ENCODE assay signal across 9 cellular contexts in genomic region chr1:224328644-224329043, GRCh38. TPM values are rescaled to one million over a fixed set of nuclear protein-coding genes. Genes with fewer than 3 reads are reported as not detected.
DNase-seq lines count a peak whose midpoint lies in the region; ATAC-seq, FAIRE-seq and TF ChIP-seq lines count a peak whose summit lies in the region.
"Had no signal": no experiment of that assay in that cellular context is flagged by ENCODE, and none has a peak within 500 bp of the region (broad histone marks: within the 10 kb centered on the region; RNA-seq: fewer than 3 reads in every experiment).

No MANE protein-coding gene starts in this region.

- peak overlapping the region; percentile 65 to 99 (median 92) for H3K4me3 Mint-ChIP-seq in naive thymus-derived CD4-positive, alpha-beta T cell

- H3K4me3 ChIP-seq in BLaER1 = peak overlapping the region; percentile 81
- H3K4me3 ChIP-seq in IMR-90 (ENCODE audit: insufficient read depth, low read depth, low read length) = no peak overlapping the region
- H3K4me3 ChIP-seq in K562 = peak overlapping the region; percentile 72
- no peak overlapping the region for H3K4me3 ChIP-seq in naive thymus-derived CD4-positive, alpha-beta T cell (ENCODE audit: low read length)

- no peak overlapping the region for H2AK5ac ChIP-seq in IMR-90 (ENCODE audit: low read depth, low read length)

- H3K27ac ChIP-seq in BLaER1 = peak overlapping the region; percentile 97; the same call in 1 of the 2 replicates
- no peak overlapping the region for H3K27ac ChIP-seq in IMR-90 (ENCODE audit: insufficient read depth, low read length)
- H3K27ac ChIP-seq in K562 (ENCODE audit: extremely low read depth, low read depth, low read length) = peak overlapping the region; percentile 92; the same call in 1 of the 3 replicates
- no peak overlapping the region for H3K27ac ChIP-seq in naive thymus-derived CD4-positive, alpha-beta T cell (ENCODE audit: low read depth, low read length)

- H3K27me3 ChIP-seq in BLaER1 (no peaks in the 10 kb centered on the region), IMR-90 (ENCODE audit: control insufficient read depth, insufficient read depth, low read length) (no peaks in the 10 kb centered on the region), K562 (ENCODE audit: control insufficient read depth in 2 of 2, insufficient read depth in 2 of 2, low read length in 2 of 2) (no peaks in the 10 kb centered on the region)
- no peaks in the 10 kb centered on the region for H3K27me3 ChIP-seq in naive thymus-derived CD4-positive, alpha-beta T cell (ENCODE audit: control insufficient read depth in 2 of 2, insufficient read depth in 2 of 2, low read length in 2 of 2)

- H3K4ac ChIP-seq in IMR-90 (ENCODE audit: low read depth, low read length) = no peak overlapping the region

- H3K9ac ChIP-seq in BLaER1 (peak overlapping the region; percentile 93), IMR-90 (ENCODE audit: low read depth, low read length) (no peak overlapping the region), K562 (ENCODE audit: insufficient read depth in 1 of 2, low read depth in 2 of 2, low read length in 2 of 2) (peak overlapping the region; percentile 65 to 89; a peak in 2 of 4 replicates)

- TF ChIP-seq POLR2A in IMR-90 (IDR thresholded peaks at IDR 0.05; ENCODE audit: low read depth, low read length) = no peak
- TF ChIP-seq POLR2A in K562 (conservative IDR thresholded peaks at IDR 0.05) = no peak

- H2AK9ac ChIP-seq in IMR-90 (replicated peaks; ENCODE audit: low read depth, low read length, poor library complexity) = no peak overlapping the region

- H3K79me2 ChIP-seq in K562 (ENCODE audit: control insufficient read depth, insufficient read depth, low read length) = peaks cover 56% of the 10 kb centered on the region

- no peak for TF ChIP-seq EP300 in K562 (IDR thresholded peaks at IDR 0.05; ENCODE audit: low read length)

- H3K9me1 ChIP-seq in IMR-90 (ENCODE audit: insufficient read depth, low read length) (no peaks in the 10 kb centered on the region), K562 (ENCODE audit: control insufficient read depth, insufficient read depth, low read length) (no peaks in the 10 kb centered on the region)

- H3K4me1 Mint-ChIP-seq in naive thymus-derived CD4-positive, alpha-beta T cell = peaks cover 27 to 65% (median 46%) of the 10 kb centered on the region in 7 donors

- H3K79me1 ChIP-seq in IMR-90 (ENCODE audit: low read depth in 1 of 2, low read length in 2 of 2) = peaks cover 22 to 38% of the 10 kb centered on the region in 2 experiments

- in situ Hi-C loops in IMR-90 (cut with MboI; ENCODE audit: low sequenced_read_pairs) (loop anchor here (5.0 kb wide), 1 partner anchor 216 kb away; the partner anchor contains the start of gene FBXO28), K562 (cut with MboI) (loop anchor here (25.0 kb wide), 1 partner anchor 216 kb away; the partner anchor contains the start of gene FBXO28)

- no peak overlapping the region for H3K56ac ChIP-seq in IMR-90 (ENCODE audit: extremely low read depth, insufficient read depth, low read length)

- H2BK5ac ChIP-seq in IMR-90 (ENCODE audit: low read depth, low read length, poor library complexity, severe bottlenecking) = no peak overlapping the region

- ATAC-seq in IMR-90 (ENCODE audit: low read depth) (no peak), K562 (no peak), GM18907 (IDR thresholded peaks at IDR 0.05; ENCODE audit: unreplicated experiment) (no peak)
- ATAC-seq in naive thymus-derived CD4-positive, alpha-beta T cell = no peak

- H3K9me3 ChIP-seq in BLaER1 (no peaks in the 10 kb centered on the region), IMR-90 (ENCODE audit: control insufficient read depth, insufficient read depth, low read length) (no peaks in the 10 kb centered on the region), K562 (replicated peaks; ENCODE audit: control insufficient read depth, insufficient read depth, low read depth, low read length) (no peaks in the 10 kb centered on the region)
- H3K9me3 ChIP-seq in naive thymus-derived CD4-positive, alpha-beta T cell (ENCODE audit: control insufficient read depth in 2 of 3, low read length in 3 of 3) = no peaks in the 10 kb centered on the region

- BruUV-seq in IMR-90 (replicated peaks; lab: Mats Ljungman, UMichigan) (no TSS peak), K562 (replicated peaks; lab: Mats Ljungman, UMichigan) (no TSS peak)

- dilution Hi-C loops in IMR-90 (cut with HindIII; ENCODE audit: low sequenced_read_pairs, unreplicated experiment) = no loop called here

- no peak overlapping the region for H3K18ac ChIP-seq in IMR-90 (ENCODE audit: low read depth, low read length)

- no peak overlapping the region for H4K91ac ChIP-seq in IMR-90 (ENCODE audit: insufficient read depth, low read depth, low read length)

- TF ChIP-seq CTCF in IMR-90 (conservative IDR thresholded peaks at IDR 0.05; ENCODE audit: low read depth, low read length) (no peak), K562 (IDR thresholded peaks at IDR 0.05 in 2 of 3, conservative IDR thresholded peaks at IDR 0.05 in 1 of 3; ENCODE audit: insufficient read depth in 2 of 3, low read depth in 1 of 3, low read length in 3 of 3) (no peak)

- H2BK120ac ChIP-seq in IMR-90 (ENCODE audit: low read depth, low read length) = no peak overlapping the region

- H2BK15ac ChIP-seq in IMR-90 (ENCODE audit: low read depth, low read length) = no peak overlapping the region

- CTCF ChIA-PET in IMR-90 (lab: Yijun Ruan, JAX) = no interaction called here
- CTCF ChIA-PET in K562 (lab: Yijun Ruan, JAX; ENCODE audit: low intra/inter-chr PET ratio) = no interaction called here
- CTCF ChIA-PET in naive thymus-derived CD4-positive, alpha-beta T cell (lab: Charles Lee) = interaction anchor here (2.1 kb wide), 1 partner anchor 213 kb away, joined by 10 read pairs; no protein-coding TSS in a partner anchor

- H3K4me2 ChIP-seq in BLaER1 (peak overlapping the region; percentile 81), IMR-90 (ENCODE audit: low read depth, low read length) (peak overlapping the region; percentile 16; the same call in 1 of the 2 replicates), K562 (ENCODE audit: insufficient read depth, low read length) (peak overlapping the region; percentile 91)

- H3K23ac ChIP-seq in IMR-90 (ENCODE audit: low read depth, low read length) = no peak overlapping the region

- intact Hi-C loops in IMR-90 (cut with micrococcal nuclease) (no loop called here), K562 (cut with micrococcal nuclease) (no loop called here)
- intact Hi-C loops in naive thymus-derived CD4-positive, alpha-beta T cell (cut with micrococcal nuclease) = no loop called here

- DNase-seq in IMR-90 = no peak
- DNase-seq in K562 (ENCODE audit: extremely low read depth in 1 of 4, low spot score in 3 of 4) = no peak
- DNase-seq in naive thymus-derived CD4-positive, alpha-beta T cell = no peak
- DNase-seq in hypothalamus (lab: John Stamatoyannopoulos, UW) = no peak
- DNase-seq in DMS 273 treated with DMSO at 0.1 percent for 48 hours (lab: John Stamatoyannopoulos, UW) = no peak
- DNase-seq in NCI-H2196 treated with DMSO at 0.1 percent for 48 hours (lab: John Stamatoyannopoulos, UW; ENCODE audit: unreplicated experiment) = no peak
- DNase-seq: NCI-H82 had no signal

- H3K36me3 ChIP-seq in BLaER1 (peaks cover 38% of the 10 kb centered on the region), IMR-90 (ENCODE audit: control insufficient read depth, insufficient read depth, low read length) (no peaks in the 10 kb centered on the region), K562 (ENCODE audit: control insufficient read depth, insufficient read depth, low read length) (peaks cover 29% of the 10 kb centered on the region)
- H3K36me3 ChIP-seq in naive thymus-derived CD4-positive, alpha-beta T cell (ENCODE audit: control insufficient read depth in 2 of 3, insufficient read depth in 3 of 3, low read length in 3 of 3) = peaks cover 0 to 5% (median 4%) of the 10 kb centered on the region in 3 experiments

- H2AFZ ChIP-seq in IMR-90 (replicated peaks; ENCODE audit: low read length, poor library complexity) (no peak overlapping the region), K562 (ENCODE audit: low read depth, low read length) (no peak overlapping the region)

- no peak overlapping the region for H4K5ac ChIP-seq in IMR-90 (ENCODE audit: low read depth, low read length)

- no peak overlapping the region for H2BK20ac ChIP-seq in IMR-90 (ENCODE audit: low read depth, low read length)

- TF ChIP-seq RAD21 in IMR-90 (IDR thresholded peaks at IDR 0.05; ENCODE audit: low read length) = no peak
- no peak for TF ChIP-seq RAD21 in K562 (CRISPR knock-in tag; conservative IDR thresholded peaks at IDR 0.05 in 1 of 2, IDR thresholded peaks at IDR 0.05 in 1 of 2)

- H3K4me1 ChIP-seq in BLaER1 (peaks cover 28% of the 10 kb centered on the region), IMR-90 (ENCODE audit: control insufficient read depth, insufficient read depth, low read length) (no peaks in the 10 kb centered on the region; the same call in 1 of the 2 replicates), K562 (replicated peaks in 1 of 2; ENCODE audit: control insufficient read depth in 2 of 2, insufficient read depth in 2 of 2, low read length in 2 of 2) (peaks cover 9 to 14% of the 10 kb centered on the region in 2 experiments)
- peaks cover 3 to 6% of the 10 kb centered on the region in 2 donors for H3K4me1 ChIP-seq in naive thymus-derived CD4-positive, alpha-beta T cell (ENCODE audit: control insufficient read depth in 2 of 2, insufficient read depth in 2 of 2, low read length in 2 of 2)

- H3K9me3 Mint-ChIP-seq in naive thymus-derived CD4-positive, alpha-beta T cell = no peaks in the 10 kb centered on the region

- FAIRE-seq in K562 (lab: Jason Lieb, UNC) = no peak

- H3K27ac Mint-ChIP-seq in naive thymus-derived CD4-positive, alpha-beta T cell = peak overlapping the region in 6 of 9 donors; percentile 24 to 97 (median 60)

- WGBS in IMR-90 (ENCODE audit: extremely low coverage in 2 of 2, insufficient read length in 1 of 2), 2 experiments = no CpG with 5 or more reads among the region's 6 CpGs
- 39% methylated on average over 6 of the region's 6 CpGs for WGBS in K562 (ENCODE audit: insufficient coverage, low coverage, missing lambda C conversion rate)

- no peak overlapping the region for H4K8ac ChIP-seq in IMR-90 (ENCODE audit: low read depth in 2 of 2, low read length in 2 of 2)

- POLR2A ChIA-PET in IMR-90 (lab: Charles Lee; ENCODE audit: unreplicated experiment) (no interaction called here), K562 (lab: Yijun Ruan, JAX) (interaction anchor here (0.8 to 0.9 kb wide), 2 partner anchors 19 to 121 kb away, joined by 3 read pairs; no protein-coding TSS in a partner anchor)
- POLR2A ChIA-PET in naive thymus-derived CD4-positive, alpha-beta T cell (lab: Charles Lee) = interaction anchor here (1.3 to 2.1 kb wide), 2 partner anchors 29 to 59 kb away, joined by 5 to 11 read pairs; partner anchors contain the start of gene CNIH4

- no peak overlapping the region for H3K14ac ChIP-seq in IMR-90 (replicated peaks; ENCODE audit: low read depth, low read length)

- no peaks in the 10 kb centered on the region for H3K27me3 Mint-ChIP-seq in naive thymus-derived CD4-positive, alpha-beta T cell

- H4K20me1 ChIP-seq in BLaER1 = peaks cover 46% of the 10 kb centered on the region
- no peaks in the 10 kb centered on the region; the same call in 1 of the 2 replicates for H4K20me1 ChIP-seq in IMR-90 (ENCODE audit: insufficient read depth, low read length)
- no peaks in the 10 kb centered on the region for H4K20me1 ChIP-seq in K562 (replicated peaks; ENCODE audit: control insufficient read depth, insufficient read depth, low read length)

- peaks cover 0 to 6% (median 3%) of the 10 kb centered on the region in 5 donors for H3K36me3 Mint-ChIP-seq in naive thymus-derived CD4-positive, alpha-beta T cell

RNA-seq across cellular contexts. Expression of gene NVL, which starts 1.3 kb away (rescaled TPM):
- 16.5 and 18.9 TPM in 2 replicates for total RNA-seq in IMR-90 (2012; rRNA removed)
- polyA plus RNA-seq in IMR-90 (2012; rRNA removed) = 16.2 and 18.4 TPM in 2 replicates
- 3.7 and 7.9 TPM in 2 replicates for polyA plus RNA-seq in IMR-90 (2012; cell fraction: cytosol; rRNA removed)
- 9.4 and 41.8 TPM in 2 replicates for polyA plus RNA-seq in IMR-90 (2012; cell fraction: nucleus; rRNA removed; ENCODE audit: low replicate concordance)
- 93.8 and 232 TPM in 2 replicates for total RNA-seq in K562 (2011; cell fraction: chromatin; rRNA removed; ENCODE audit: low replicate concordance)
- total RNA-seq in K562 (2011; cell fraction: nucleolus; rRNA removed) = 53.6 and 53.9 TPM in 2 replicates
- total RNA-seq in K562 (2011; cell fraction: nucleoplasm; rRNA removed) = 64.7 and 78.1 TPM in 2 replicates
- 38.8 and 47.5 TPM in 2 replicates for total RNA-seq in K562 (2014; rRNA removed)
- 73.4 and 81.3 TPM in 2 replicates for total RNA-seq in K562 (2014; rRNA removed; fragmentation: Illumina TruSeq; extraction: Trizol)
- 60.2 and 62.9 TPM in 2 replicates for total RNA-seq in K562 (2015; rRNA removed; fragmentation: Illumina TruSeq; extraction: Trizol)
- 44.7 and 49.0 TPM in 2 replicates for total RNA-seq in K562 (2021)
- polyA plus RNA-seq in K562 (2011; rRNA removed) = 49.3 and 55.9 TPM in 2 replicates
- polyA plus RNA-seq in K562 (2011; cell fraction: cytosol; rRNA removed) = 19.9 and 32.6 TPM in 2 replicates
- polyA plus RNA-seq in K562 (2011; cell fraction: nucleus; rRNA removed) = 48.7 and 51.8 TPM in 2 replicates
- polyA plus RNA-seq in K562 (2012) = 32.6 and 42.5 TPM in 2 replicates
- polyA plus RNA-seq in K562 (2014; fragmentation: Illumina TruSeq; extraction: Trizol) = 63.6 and 73.9 TPM in 2 replicates
- polyA plus RNA-seq in K562 (2014; fragmentation: Nextera tagmentation; extraction: Ambion mirVana) = 10 to 100 TPM; 32.5 to 64.1 TPM
- 73.0 and 86.6 TPM in 2 replicates for polyA plus RNA-seq in K562 (2014; rRNA removed)
- polyA minus RNA-seq in K562 (2011; rRNA and poly(A)+ RNA removed) = 77.2 and 86.5 TPM in 2 replicates
- 21.6 and 25.9 TPM in 2 replicates for polyA minus RNA-seq in K562 (2011; cell fraction: cytosol; rRNA and poly(A)+ RNA removed)
- 49.1 and 77.1 TPM in 2 replicates for polyA minus RNA-seq in K562 (2011; cell fraction: nucleus; rRNA and poly(A)+ RNA removed)
- 10 to 100 TPM; 23.9 to 48.6 (median 44.7) TPM for total RNA-seq in naive thymus-derived CD4-positive, alpha-beta T cell
- 10 to 100 TPM; 16.1 to 17.7 TPM for polyA plus RNA-seq in naive thymus-derived CD4-positive, alpha-beta T cell

RNA-seq across cellular contexts. Expression of gene CNIH4, which starts 28.0 kb away (rescaled TPM):
- total RNA-seq in IMR-90 (2012; rRNA removed) (73.1 and 105 TPM in 2 replicates), K562 (2014; rRNA removed) (32.6 and 47.6 TPM in 2 replicates), K562 (2014; rRNA removed; fragmentation: Illumina TruSeq; extraction: Trizol) (71.9 and 75.2 TPM in 2 replicates), K562 (2015; rRNA removed; fragmentation: Illumina TruSeq; extraction: Trizol) (37.5 and 41.3 TPM in 2 replicates), K562 (2021) (45.8 and 49.0 TPM in 2 replicates)
- polyA plus RNA-seq in IMR-90 (2012; rRNA removed) (27.8 and 29.7 TPM in 2 replicates), K562 (2011; rRNA removed) (86.4 and 97.0 TPM in 2 replicates), K562 (2014; fragmentation: Illumina TruSeq; extraction: Trizol) (43.6 and 52.8 TPM in 2 replicates), K562 (2014; fragmentation: Nextera tagmentation; extraction: Ambion mirVana) (100 to 1,000 TPM; 237 to 266 TPM), K562 (2014; rRNA removed) (61.1 and 64.4 TPM in 2 replicates)
- polyA plus RNA-seq in IMR-90 (2012; cell fraction: cytosol; rRNA removed) = 14.2 and 16.4 TPM in 2 replicates
- polyA plus RNA-seq in IMR-90 (2012; cell fraction: nucleus; rRNA removed; ENCODE audit: low replicate concordance) = 7.8 and 20.8 TPM in 2 replicates
- total RNA-seq in K562 (2011; cell fraction: chromatin; rRNA removed; ENCODE audit: low replicate concordance) = 28.0 and 34.1 TPM in 2 replicates
- total RNA-seq in K562 (2011; cell fraction: nucleolus; rRNA removed) = 36.0 and 43.7 TPM in 2 replicates
- 40.5 and 49.5 TPM in 2 replicates for total RNA-seq in K562 (2011; cell fraction: nucleoplasm; rRNA removed)
- 43.8 and 85.8 TPM in 2 replicates for polyA plus RNA-seq in K562 (2011; cell fraction: cytosol; rRNA removed)
- 24.3 and 29.0 TPM in 2 replicates for polyA plus RNA-seq in K562 (2011; cell fraction: nucleus; rRNA removed)
- 50.3 and 75.7 TPM in 2 replicates for polyA plus RNA-seq in K562 (2012)
- polyA minus RNA-seq in K562 (2011; rRNA and poly(A)+ RNA removed) = 59.9 and 80.4 TPM in 2 replicates
- 12.7 and 14.3 TPM in 2 replicates for polyA minus RNA-seq in K562 (2011; cell fraction: cytosol; rRNA and poly(A)+ RNA removed)
- 14.5 and 22.5 TPM in 2 replicates for polyA minus RNA-seq in K562 (2011; cell fraction: nucleus; rRNA and poly(A)+ RNA removed)
- total RNA-seq in naive thymus-derived CD4-positive, alpha-beta T cell = 10 to 100 TPM; 28.1 to 42.0 (median 39.8) TPM
- polyA plus RNA-seq in naive thymus-derived CD4-positive, alpha-beta T cell = 10 to 100 TPM; 29.6 to 44.8 TPM

Comparison
In these comparisons a context has a peak if more than half of its experiments do, and no peak if none do; other contexts are left out.
1. H3K27ac ChIP-seq: peak in BLaER1 (single experiment) and K562 (single experiment); none in IMR-90 (single experiment) and naive thymus-derived CD4-positive, alpha-beta T cell (single experiment).
2. H3K4me2 ChIP-seq: peak in every context shown above with its lines; median percentile 91 in K562; 81 in BLaER1; 16 in IMR-90.
3. H3K4me3 ChIP-seq: peak in BLaER1 (single experiment) and K562 (single experiment); none in IMR-90 (single experiment) and naive thymus-derived CD4-positive, alpha-beta T cell (single experiment).